ENCODE assay signal across 13 cellular contexts in the genomic region with DNA sequence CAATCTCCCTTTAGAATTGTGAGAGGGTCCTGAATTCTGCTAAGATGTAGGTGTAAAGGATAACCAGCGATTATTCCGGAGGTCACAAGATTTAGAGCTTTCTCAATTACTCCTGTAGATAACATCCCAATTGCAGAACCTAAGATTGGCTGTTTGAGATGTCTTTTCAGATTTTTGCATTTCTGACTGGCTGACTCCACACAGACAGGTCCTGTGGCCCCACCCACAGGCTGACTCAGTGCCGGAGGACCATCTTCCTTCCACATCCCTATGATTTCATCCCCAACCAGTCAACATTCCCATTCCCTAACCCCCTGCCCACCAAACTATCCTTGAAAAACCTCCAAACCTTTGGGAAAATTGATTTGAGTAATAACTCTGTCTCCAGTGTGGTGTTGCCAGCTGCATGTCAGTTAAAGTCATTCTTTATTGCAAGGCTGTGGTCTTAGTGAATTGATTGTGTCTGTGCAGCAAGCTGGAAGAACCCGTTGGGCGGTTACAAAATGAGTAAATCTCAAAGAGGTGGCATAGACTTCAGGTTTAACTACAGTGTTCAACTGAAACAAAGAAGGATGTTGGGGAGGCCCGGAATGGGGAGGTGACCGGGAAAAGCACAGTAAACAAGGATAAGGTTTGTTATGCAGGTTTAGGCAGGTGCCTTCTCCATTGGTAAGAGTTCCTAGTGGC. TPM values are rescaled to one million over a fixed set of nuclear protein-coding genes. Genes with fewer than 3 reads are reported as not detected.
DNase-seq lines count a peak whose midpoint lies in the region; ATAC-seq, FAIRE-seq and TF ChIP-seq lines count a peak whose summit lies in the region.
"Had no signal": no experiment of that assay in that cellular context is flagged by ENCODE, and none has a peak within 500 bp of the region (broad histone marks: within the 10 kb centered on the region; RNA-seq: fewer than 3 reads in every experiment).

No MANE protein-coding gene starts in this region.

- no peak overlapping the region for H3K27ac ChIP-seq in CD8-positive, alpha-beta T cell (ENCODE audit: low read depth, low read length)
- H3K27ac ChIP-seq: gastrocnemius medialis, right atrium auricular region, thyroid gland had no signal

- DNase-seq in CD8-positive, alpha-beta T cell, result peak in 1 of 7 experiments; percentile 31
- DNase-seq in H54 (ENCODE audit: insufficient read length, low spot score) (no peak), activated B cell treated with CpG ODN at 0.5 μM for 24 hours (no peak), lower leg skin (ENCODE audit: low spot score in 2 of 2) (peak; percentile 39 to 48), occipital lobe (lab: John Stamatoyannopoulos, UW) (no peak), H7 (no peak), OCI-M1 (lab: John Stamatoyannopoulos, UW) (no peak), NCI-H187 (lab: John Stamatoyannopoulos, UW) (no peak)
- DNase-seq: gastrocnemius medialis, thyroid gland had no signal

- CTCF ChIA-PET in CD8-positive, alpha-beta T cell (lab: Charles Lee), result no interaction called here
- CTCF ChIA-PET in activated B cell treated with CpG ODN at 0.5 μM for 24 hours (lab: Charles Lee), result no interaction called here

- peak; percentile 52 for ATAC-seq in CD8-positive, alpha-beta T cell
- no peak for ATAC-seq in activated B cell treated with CpG ODN at 0.5 μM for 24 hours (ENCODE audit: low read depth)
- ATAC-seq: gastrocnemius medialis had no signal

- no peaks in the 10 kb centered on the region for H3K36me3 ChIP-seq in CD8-positive, alpha-beta T cell (ENCODE audit: insufficient read depth, low read length)
- no peaks in the 10 kb centered on the region for H3K36me3 ChIP-seq in H7 (replicated peaks; ENCODE audit: control insufficient read depth, insufficient read depth, low read length)
- H3K36me3 ChIP-seq: gastrocnemius medialis, right atrium auricular region, thyroid gland had no signal

- H3K4me1 ChIP-seq in CD8-positive, alpha-beta T cell (ENCODE audit: insufficient read depth, low read length), result no peaks in the 10 kb centered on the region
- H3K4me1 ChIP-seq: right atrium auricular region had no signal

- FAIRE-seq in H54 (lab: Jason Lieb, UNC), result peak; percentile 84

- POLR2A ChIA-PET in CD8-positive, alpha-beta T cell (lab: Charles Lee), result no interaction called here
- POLR2A ChIA-PET in activated B cell treated with CpG ODN at 0.5 μM for 24 hours (lab: Charles Lee), result interaction anchor here (0.6 kb wide), 1 partner anchor 22 kb away, joined by 7 read pairs; no protein-coding TSS in a partner anchor

- no peaks in the 10 kb centered on the region for H3K27me3 ChIP-seq in CD8-positive, alpha-beta T cell (ENCODE audit: insufficient read depth, low read length)
- H3K27me3 ChIP-seq in H7 (ENCODE audit: control insufficient read depth, insufficient read depth, low read length), result no peaks in the 10 kb centered on the region
- H3K27me3 ChIP-seq: gastrocnemius medialis, right atrium auricular region, thyroid gland had no signal

- no peak for TF ChIP-seq POLR2A in H54 (IDR thresholded peaks at IDR 0.05; ENCODE audit: low read depth, low read length)
- TF ChIP-seq POLR2A in lower leg skin (IDR thresholded peaks at IDR 0.05), result no peak

- no peaks in the 10 kb centered on the region for H3K9me3 Mint-ChIP-seq in CD8-positive, alpha-beta T cell
- H3K9me3 Mint-ChIP-seq in activated B cell treated with CpG ODN at 0.5 μM for 24 hours, result no peaks in the 10 kb centered on the region

- no peaks in the 10 kb centered on the region for H3K9me3 ChIP-seq in CD8-positive, alpha-beta T cell (ENCODE audit: low read length)
- H3K9me3 ChIP-seq: gastrocnemius medialis, right atrium auricular region, thyroid gland had no signal

- H3K36me3 Mint-ChIP-seq in CD8-positive, alpha-beta T cell, result peaks cover 6% of the 10 kb centered on the region
- peaks cover 1% of the 10 kb centered on the region for H3K36me3 Mint-ChIP-seq in activated B cell treated with CpG ODN at 0.5 μM for 24 hours (ENCODE audit: low read depth)

- H3K4me3 ChIP-seq in CD8-positive, alpha-beta T cell (ENCODE audit: low read depth, low read length), result no peak overlapping the region
- H3K4me3 ChIP-seq in lower leg skin (ENCODE audit: low read depth, poor library complexity, severe bottlenecking) (no peak overlapping the region), H7 (ENCODE audit: insufficient read depth, low read depth, low read length) (no peak overlapping the region)
- H3K4me3 ChIP-seq: gastrocnemius medialis, lung, right atrium auricular region, thyroid gland had no signal

- no peaks in the 10 kb centered on the region for H3K27me3 Mint-ChIP-seq in CD8-positive, alpha-beta T cell (ENCODE audit: low read depth)
- no peaks in the 10 kb centered on the region for H3K27me3 Mint-ChIP-seq in activated B cell treated with CpG ODN at 0.5 μM for 24 hours

- intact Hi-C loops in CD8-positive, alpha-beta T cell (cut with DNase I, micrococcal nuclease), result no loop called here
- intact Hi-C loops in activated B cell treated with CpG ODN at 0.5 μM for 24 hours (cut with micrococcal nuclease), result no loop called here
- intact Hi-C loops in lower leg skin (cut with DNase I; ENCODE audit: low total_unique reads), result no loop called here

- WGBS in lower leg skin, 2 donors, result 60 to 76% methylated on average over 7 of the region's 7 CpGs

- H3K4me1 Mint-ChIP-seq in CD8-positive, alpha-beta T cell (ENCODE audit: low read depth), result peaks cover 11% of the 10 kb centered on the region
- H3K4me1 Mint-ChIP-seq in activated B cell treated with CpG ODN at 0.5 μM for 24 hours, result peaks cover 3% of the 10 kb centered on the region

- peak overlapping the region; percentile 68 for H3K4me3 Mint-ChIP-seq in CD8-positive, alpha-beta T cell
- H3K4me3 Mint-ChIP-seq in activated B cell treated with CpG ODN at 0.5 μM for 24 hours, result peak overlapping the region; percentile 36

- peak overlapping the region; percentile 69 for H3K27ac Mint-ChIP-seq in CD8-positive, alpha-beta T cell
- H3K27ac Mint-ChIP-seq in activated B cell treated with CpG ODN at 0.5 μM for 24 hours, result no peak overlapping the region

- TF ChIP-seq CTCF in CD8-positive, alpha-beta T cell (IDR thresholded peaks at IDR 0.05), result no peak
- TF ChIP-seq CTCF in activated B cell treated with CpG ODN at 0.5 μM for 24 hours (IDR thresholded peaks at IDR 0.05), result no peak
- no peak for TF ChIP-seq CTCF in lower leg skin (IDR thresholded peaks at IDR 0.05)

RNA-seq across cellular contexts. Expression of a gene that starts 10.6 kb away (rescaled TPM):
- total RNA-seq in CD8-positive, alpha-beta T cell, result 1 to 10 TPM; 6.3 to 7.7 TPM
- total RNA-seq in activated B cell treated with CpG ODN at 0.5 μM for 24 hours (7.9 and 10.5 TPM in 2 replicates), lower leg skin (10 to 100 TPM; 34.0 to 48.6 (median 38.8) TPM), occipital lobe (6.2 TPM)
- 10.5 and 11.4 TPM in 2 replicates for total RNA-seq in H7 (2014; rRNA removed; shearing (Covaris generic))

RNA-seq across cellular contexts. Expression of a gene that starts 25.1 kb away (rescaled TPM):
- 1 to 10 TPM; 2.9 to 3.6 TPM for total RNA-seq in CD8-positive, alpha-beta T cell
- total RNA-seq in activated B cell treated with CpG ODN at 0.5 μM for 24 hours (0.34 and 0.47 TPM in 2 replicates), lower leg skin (1 to 10 TPM; 5.5 to 9.4 (median 7.2) TPM), occipital lobe (28.9 TPM)
- 43.9 and 48.3 TPM in 2 replicates for total RNA-seq in H7 (2014; rRNA removed; shearing (Covaris generic))

RNA-seq across cellular contexts. Expression of a gene that starts 54.7 kb away (rescaled TPM):
- not detected for total RNA-seq in CD8-positive, alpha-beta T cell
- not detected in 2 replicates for total RNA-seq in activated B cell treated with CpG ODN at 0.5 μM for 24 hours
- total RNA-seq in lower leg skin, result 10 to 100 TPM in 3 of 4 donors, 1 to 10 TPM in 1; 1.9 to 37.6 (median 21.0) TPM
- not detected for total RNA-seq in occipital lobe
- total RNA-seq in H7 (2014; rRNA removed; shearing (Covaris generic)), result 0.63 and 1.3 TPM in 2 replicates
- total RNA-seq: cerebellum, right atrium auricular region had no signal

Comparison
In these comparisons a context has a peak if more than half of its experiments do, and no peak if none do; other contexts are left out.
1. DNase-seq: peak in lower leg skin (2 of 2); none in H54 (single experiment), activated B cell treated with CpG ODN at 0.5 μM for 24 hours (single experiment), occipital lobe (single experiment), H7 (single experiment), OCI-M1 (single experiment) and NCI-H187 (0 of 2).